In the genomic region with DNA sequence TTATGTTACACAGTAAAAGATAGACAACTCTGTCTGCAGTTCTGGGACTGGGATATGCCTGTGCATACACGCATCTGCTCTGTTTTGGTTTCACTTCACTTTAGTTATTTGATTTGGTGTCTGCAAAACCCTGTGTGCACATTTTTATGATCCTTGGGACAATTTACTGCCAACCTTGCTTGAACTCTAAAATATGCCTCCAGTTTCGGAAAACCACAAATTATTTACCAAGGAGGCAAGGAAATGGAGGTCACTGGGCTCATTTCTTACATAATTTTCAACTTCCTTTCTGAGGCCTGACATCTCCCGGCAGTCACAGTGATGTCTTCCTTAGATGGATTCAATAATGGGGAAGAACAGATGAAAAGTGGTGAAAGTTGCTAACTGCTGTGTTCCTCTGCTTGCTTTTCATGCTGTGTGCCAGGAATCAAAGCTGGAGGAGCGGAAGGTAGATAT, we compare ENCODE assay signal across 8 cellular contexts.
DNase-seq lines count a peak whose midpoint lies in the region; ATAC-seq lines count a peak whose summit lies in the region.

No MANE protein-coding gene starts in this region.

- H3K4me3 ChIP-seq in SK-N-MC = peak overlapping the region; percentile 25; the same call in 1 of the 2 replicates
- H3K4me3 ChIP-seq in naive thymus-derived CD4-positive, alpha-beta T cell (ENCODE audit: low read length) = no peak overlapping the region

- peak overlapping the region; percentile 26; the same call in 1 of the 2 replicates for H3K27ac ChIP-seq in SK-N-MC
- no peak overlapping the region for H3K27ac ChIP-seq in naive thymus-derived CD4-positive, alpha-beta T cell (ENCODE audit: low read depth, low read length)

- H3K9ac ChIP-seq in SK-N-MC (ENCODE audit: insufficient read length) = peak overlapping the region; percentile 48

- POLR2A ChIA-PET in naive thymus-derived CD4-positive, alpha-beta T cell (lab: Charles Lee) = no interaction called here

- peak; percentile 86 for ATAC-seq in GM18861 (IDR thresholded peaks at IDR 0.05; ENCODE audit: unreplicated experiment)
- peak; percentile 62 for ATAC-seq in HG02970 (IDR thresholded peaks at IDR 0.05; ENCODE audit: low FRiP score, unreplicated experiment)
- peak; percentile 61 for ATAC-seq in naive thymus-derived CD4-positive, alpha-beta T cell

- CTCF ChIA-PET in naive thymus-derived CD4-positive, alpha-beta T cell (lab: Charles Lee) = no interaction called here

- peaks cover 8% of the 10 kb centered on the region; the same call in 1 of the 2 replicates for H3K9me3 ChIP-seq in SK-N-MC (ENCODE audit: low read depth, low read length)
- no peaks in the 10 kb centered on the region for H3K9me3 ChIP-seq in naive thymus-derived CD4-positive, alpha-beta T cell (ENCODE audit: control insufficient read depth in 2 of 3, low read length in 3 of 3)

- no peaks in the 10 kb centered on the region for H3K4me1 ChIP-seq in naive thymus-derived CD4-positive, alpha-beta T cell (ENCODE audit: control insufficient read depth in 2 of 2, insufficient read depth in 2 of 2, low read length in 2 of 2)

- peak; percentile 48 for DNase-seq in SK-N-MC (ENCODE audit: low read depth, low spot score)
- DNase-seq in naive thymus-derived CD4-positive, alpha-beta T cell = no peak
- DNase-seq in AG08396 (ENCODE audit: low spot score) = no peak
- no peak for DNase-seq in D341Med (ENCODE audit: low spot score)
- no peak for DNase-seq in HK-2 (ENCODE audit: unreplicated experiment)
- DNase-seq in NCI-H2196 treated with DMSO at 0.1 percent for 48 hours (lab: John Stamatoyannopoulos, UW; ENCODE audit: unreplicated experiment) = no peak

- intact Hi-C loops in naive thymus-derived CD4-positive, alpha-beta T cell (cut with micrococcal nuclease) = no loop called here

- peak overlapping the region in 5 of 10 donors; percentile 2 to 44 (median 8) for H3K4me3 Mint-ChIP-seq in naive thymus-derived CD4-positive, alpha-beta T cell

- H3K27me3 ChIP-seq in naive thymus-derived CD4-positive, alpha-beta T cell (ENCODE audit: control insufficient read depth in 2 of 2, insufficient read depth in 2 of 2, low read length in 2 of 2) = no peaks in the 10 kb centered on the region

- H3K9me3 Mint-ChIP-seq in naive thymus-derived CD4-positive, alpha-beta T cell = peaks cover 7 to 39% (median 11%) of the 10 kb centered on the region in 11 donors

- H3K36me3 Mint-ChIP-seq in naive thymus-derived CD4-positive, alpha-beta T cell = peaks cover 0 to 6% (median 0%) of the 10 kb centered on the region in 5 donors

- H3K36me3 ChIP-seq in SK-N-MC (ENCODE audit: insufficient read depth, low read length) = no peaks in the 10 kb centered on the region
- no peaks in the 10 kb centered on the region for H3K36me3 ChIP-seq in naive thymus-derived CD4-positive, alpha-beta T cell (ENCODE audit: control insufficient read depth in 2 of 3, insufficient read depth in 3 of 3, low read length in 3 of 3)

- peak overlapping the region in 1 of 9 donors; percentile 21 for H3K27ac Mint-ChIP-seq in naive thymus-derived CD4-positive, alpha-beta T cell

- peaks cover 0 to 10% (median 0%) of the 10 kb centered on the region in 5 donors for H3K27me3 Mint-ChIP-seq in naive thymus-derived CD4-positive, alpha-beta T cell

- H3K4me1 Mint-ChIP-seq in naive thymus-derived CD4-positive, alpha-beta T cell = peaks cover 0 to 11% (median 5%) of the 10 kb centered on the region in 7 donors
